ENCODE assay signal across 2 cellular contexts in genomic region chr11:65537620-65538231, GRCh38.
TF ChIP-seq lines count a peak whose summit lies in the region.

No MANE protein-coding gene starts in this region.

TF ChIP-seq in HEK293, 187 proteins besides CTCF, POLR2A, EP300 and RAD21:
- TF ChIP-seq ZNF558 (tag by site-specific recombination; IDR thresholded peaks at IDR 0.05), result no peak
- TF ChIP-seq ZNF394 (tag by site-specific recombination; IDR thresholded peaks at IDR 0.05; ENCODE audit: borderline replicate concordance), result peak; percentile 76; the same call in 1 of the 2 replicates

TF ChIP-seq in H1, 55 proteins besides CTCF, POLR2A, EP300 and RAD21:
- no peak for TF ChIP-seq RNF2 (IDR thresholded peaks at IDR 0.05; ENCODE audit: borderline replicate concordance, low read depth, low read length, missing control alignments, poor library complexity, severe bottlenecking)
- TF ChIP-seq CHD7 (IDR thresholded peaks at IDR 0.05; ENCODE audit: insufficient replicate concordance, low read length), result no peak
- no peak for TF ChIP-seq TBP (IDR thresholded peaks at IDR 0.05; ENCODE audit: low read depth, low read length)
- no peak for TF ChIP-seq EGR1 (IDR thresholded peaks at IDR 0.05; ENCODE audit: borderline replicate concordance, low read depth, low read length)
- no peak for TF ChIP-seq CBX5 (IDR thresholded peaks at IDR 0.05; ENCODE audit: low read depth, low read length)
- no peak for TF ChIP-seq TAF7 (optimal IDR thresholded peaks at IDR 0.05; ENCODE audit: borderline replicate concordance, low read depth, low read length)
- TF ChIP-seq RBBP5 (IDR thresholded peaks at IDR 0.05; ENCODE audit: borderline replicate concordance, low read depth, low read length), result no peak
- TF ChIP-seq ATF3 (IDR thresholded peaks at IDR 0.05; ENCODE audit: insufficient read depth, low read depth, low read length), result no peak
- TF ChIP-seq CHD1 (IDR thresholded peaks at IDR 0.05; ENCODE audit: low read depth, low read length), result no peak
- TF ChIP-seq BRCA1 (IDR thresholded peaks at IDR 0.05; ENCODE audit: low read depth, low read length), result no peak
- no peak for TF ChIP-seq NRF1 (IDR thresholded peaks at IDR 0.05; ENCODE audit: low read depth, low read length)
- no peak for TF ChIP-seq TCF12 (IDR thresholded peaks at IDR 0.05; ENCODE audit: low read depth, low read length)
- no peak for TF ChIP-seq EZH2 (IDR thresholded peaks at IDR 0.05; ENCODE audit: low read depth, low read length, severe bottlenecking)
- TF ChIP-seq KDM1A (IDR thresholded peaks at IDR 0.05; ENCODE audit: borderline replicate concordance, low read length), result no peak
- no peak for TF ChIP-seq SUZ12 (IDR thresholded peaks at IDR 0.05; ENCODE audit: low read length)
